9 cellular contexts compared by ENCODE assay signal in the genomic region with DNA sequence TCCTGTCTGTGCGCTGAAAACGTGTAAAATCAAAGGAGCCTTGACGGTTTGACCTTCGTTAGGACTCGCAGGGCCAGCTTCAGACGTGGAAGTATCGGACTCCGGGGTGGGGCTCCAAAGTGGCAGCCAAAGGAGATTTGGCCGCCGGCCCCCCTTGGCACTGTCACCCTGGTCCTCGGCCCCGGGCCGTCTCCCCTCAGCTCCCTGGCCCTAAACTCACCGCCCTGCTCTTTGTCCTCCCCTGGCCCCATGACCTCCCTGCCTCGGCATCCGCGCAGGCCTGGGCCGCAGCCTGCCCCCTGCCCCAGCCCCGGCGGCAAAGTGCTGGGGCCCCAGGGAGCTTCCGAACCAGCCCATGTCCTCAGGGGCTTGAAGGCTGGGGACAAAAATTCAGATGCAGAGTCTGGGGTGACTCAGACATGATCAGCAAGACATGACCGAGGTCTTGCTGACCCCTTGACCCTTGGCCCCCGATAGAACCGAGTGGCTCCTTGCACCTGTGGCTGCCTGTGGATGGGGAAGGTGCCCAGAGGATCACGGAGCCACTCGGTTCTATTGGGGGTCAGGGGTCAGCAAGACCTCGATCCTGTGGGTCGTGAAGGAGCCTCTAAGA. TPM values are rescaled to one million over a fixed set of nuclear protein-coding genes. Genes with fewer than 3 reads are reported as not detected.
DNase-seq lines count a peak whose midpoint lies in the region; ATAC-seq and TF ChIP-seq lines count a peak whose summit lies in the region.
"Had no signal": no experiment of that assay in that cellular context is flagged by ENCODE, and none has a peak within 500 bp of the region (broad histone marks: within the 10 kb centered on the region; RNA-seq: fewer than 3 reads in every experiment).

No MANE protein-coding gene starts in this region.

- no peaks in the 10 kb centered on the region for H3K27me3 Mint-ChIP-seq in mesothelial cell of epicardium (ENCODE audit: low read depth)

- WGBS in aorta, 2 donors: 44 to 48% methylated on average over 24 to 28 of the region's 28 CpGs

- H3K4me3 ChIP-seq in colonic mucosa (peak overlapping the region; percentile 63), aorta (ENCODE audit: low read length in 2 of 2) (peak overlapping the region in 1 of 2 donors; percentile 75)

- H3K9me3 ChIP-seq in colonic mucosa (no peaks in the 10 kb centered on the region), aorta (ENCODE audit: control insufficient read depth, low read length) (no peaks in the 10 kb centered on the region)

- no peak for DNase-seq in Right ventricle myocardium inferior (ENCODE audit: missing footprints)
- DNase-seq in cardiac septum (ENCODE audit: low spot score): no peak
- DNase-seq in colonic mucosa: no peak
- DNase-seq in mesothelial cell of epicardium (ENCODE audit: low spot score in 2 of 2, unreplicated experiment in 2 of 2): no peak
- no peak for DNase-seq in aorta
- no peak for DNase-seq in sciatic nerve (ENCODE audit: low spot score)
- no peak for DNase-seq in DMS153 treated with DMSO at 0.1 percent for 48 hours (lab: John Stamatoyannopoulos, UW; ENCODE audit: unreplicated experiment)
- DNase-seq in NCI-H146 (lab: John Stamatoyannopoulos, UW): no peak
- DNase-seq: NCI-H2171 treated with DMSO at 0.1 percent for 48 hours had no signal

- peak overlapping the region; percentile 53 for H3K27ac Mint-ChIP-seq in mesothelial cell of epicardium

- intact Hi-C loops in Right ventricle myocardium inferior (cut with DNase I): no loop called here
- intact Hi-C loops in cardiac septum (cut with DNase I): no loop called here
- intact Hi-C loops in colonic mucosa (cut with DNase I): no loop called here
- intact Hi-C loops in aorta (cut with DNase I): no loop called here
- intact Hi-C loops in sciatic nerve (cut with DNase I): no loop called here

- no peaks in the 10 kb centered on the region for H3K36me3 ChIP-seq in colonic mucosa
- H3K36me3 ChIP-seq in aorta (ENCODE audit: control insufficient read depth in 1 of 2, insufficient read depth in 2 of 2, low read length in 1 of 2): no peaks in the 10 kb centered on the region

- H3K9ac ChIP-seq in colonic mucosa (ENCODE audit: low read depth in 2 of 2, low read length in 2 of 2): peak overlapping the region; percentile 81 to 94

- peaks cover 39% of the 10 kb centered on the region for H3K4me1 Mint-ChIP-seq in mesothelial cell of epicardium

- peaks cover under 1% of the 10 kb centered on the region for H3K4me1 ChIP-seq in colonic mucosa
- no peaks in the 10 kb centered on the region for H3K4me1 ChIP-seq in aorta (ENCODE audit: control insufficient read depth in 1 of 2, insufficient read depth in 2 of 2, low read length in 2 of 2)

- TF ChIP-seq CTCF in colonic mucosa (IDR thresholded peaks at IDR 0.05) (no peak), mesothelial cell of epicardium (IDR thresholded peaks at IDR 0.05; ENCODE audit: unreplicated experiment) (no peak)

- H3K27ac ChIP-seq in colonic mucosa (peak overlapping the region; percentile 75), aorta (ENCODE audit: low read depth in 1 of 2, low read length in 2 of 2) (no peak overlapping the region)

- H3K27me3 ChIP-seq in colonic mucosa (no peaks in the 10 kb centered on the region), aorta (ENCODE audit: control insufficient read depth in 1 of 2, insufficient read depth in 2 of 2, low read length in 1 of 2) (no peaks in the 10 kb centered on the region)

- peak; percentile 49 for ATAC-seq in Right ventricle myocardium inferior
- peak; percentile 26 for ATAC-seq in aorta (ENCODE audit: low FRiP score)
- ATAC-seq in sciatic nerve: no peak

- H3K36me3 Mint-ChIP-seq in mesothelial cell of epicardium: no peaks in the 10 kb centered on the region

- H3K9me3 Mint-ChIP-seq in mesothelial cell of epicardium: no peaks in the 10 kb centered on the region

- H3K4me3 Mint-ChIP-seq in mesothelial cell of epicardium: peak overlapping the region; percentile 71

RNA-seq across cellular contexts. Expression of gene PHRF1, which starts 6.9 kb away (rescaled TPM):
- total RNA-seq in Right ventricle myocardium inferior: 16.6 TPM
- 20.9 TPM for total RNA-seq in cardiac septum
- 10 to 100 TPM; 29.4 to 41.9 TPM for total RNA-seq in colonic mucosa
- 48.2 to 51.1 TPM (median 49.7 TPM) in 3 replicates for total RNA-seq in mesothelial cell of epicardium
- total RNA-seq in aorta: 10 to 100 TPM; 26.6 to 32.4 TPM
- polyA plus RNA-seq in aorta: 10 to 100 TPM in 1 of 2 donors, 1 to 10 TPM in 1; 7.6 to 18.1 TPM
- 33.5 TPM for total RNA-seq in sciatic nerve

RNA-seq across cellular contexts. Expression of gene RASSF7, which starts 8.6 kb away (rescaled TPM):
- total RNA-seq in Right ventricle myocardium inferior (3.9 TPM), cardiac septum (2.6 TPM), colonic mucosa (100 to 1,000 TPM; 108 to 139 TPM), mesothelial cell of epicardium (29.3 to 32.3 TPM (median 32.1 TPM) in 3 replicates), aorta (1 to 10 TPM; 5.6 to 8.5 TPM), sciatic nerve (7.5 TPM)
- polyA plus RNA-seq in aorta: 1 to 10 TPM; 8.4 to 9.9 TPM

RNA-seq across cellular contexts. Expression of gene LMNTD2, which starts 8.8 kb away (rescaled TPM):
- total RNA-seq in Right ventricle myocardium inferior: 0.14 TPM
- total RNA-seq in cardiac septum: 0.40 TPM
- 10 to 100 TPM in 1 of 2 donors, 1 to 10 TPM in 1; 9.8 to 13.6 TPM for total RNA-seq in colonic mucosa
- 16.5 to 17.4 TPM (median 16.6 TPM) in 3 replicates for total RNA-seq in mesothelial cell of epicardium
- total RNA-seq in aorta: 1 to 10 TPM; 1.4 to 1.9 TPM
- polyA plus RNA-seq in aorta: 1 to 10 TPM; 1.7 to 1.9 TPM
- total RNA-seq in sciatic nerve: 1.3 TPM

RNA-seq across cellular contexts. Expression of gene LRRC56, which starts 32.1 kb away (rescaled TPM):
- 0.16 TPM for total RNA-seq in Right ventricle myocardium inferior
- total RNA-seq in cardiac septum: 0.38 TPM
- total RNA-seq in colonic mucosa: 1 to 10 TPM; 2.8 to 3.2 TPM
- total RNA-seq in mesothelial cell of epicardium: 3.0 to 3.4 TPM (median 3.2 TPM) in 3 replicates
- 1 to 10 TPM; 1.0 to 1.3 TPM for total RNA-seq in aorta
- 1 to 10 TPM in 1 of 2 donors, under 1 TPM in 1; 0.25 to 1.5 TPM for polyA plus RNA-seq in aorta
- 1.4 TPM for total RNA-seq in sciatic nerve

RNA-seq across cellular contexts. Expression of gene HRAS, which starts 34.0 kb away (rescaled TPM):
- total RNA-seq in Right ventricle myocardium inferior (57.5 TPM), cardiac septum (75.9 TPM), colonic mucosa (10 to 100 TPM; 38.4 to 67.0 TPM), mesothelial cell of epicardium (35.1 to 41.5 TPM (median 39.3 TPM) in 3 replicates), aorta (10 to 100 TPM; 35.9 to 44.9 TPM), sciatic nerve (45.2 TPM)
- 100 to 1,000 TPM in 1 of 2 donors, 10 to 100 TPM in 1; 75.9 to 142 TPM for polyA plus RNA-seq in aorta
